ENCODE assay signal across 8 cellular contexts in the genomic region with DNA sequence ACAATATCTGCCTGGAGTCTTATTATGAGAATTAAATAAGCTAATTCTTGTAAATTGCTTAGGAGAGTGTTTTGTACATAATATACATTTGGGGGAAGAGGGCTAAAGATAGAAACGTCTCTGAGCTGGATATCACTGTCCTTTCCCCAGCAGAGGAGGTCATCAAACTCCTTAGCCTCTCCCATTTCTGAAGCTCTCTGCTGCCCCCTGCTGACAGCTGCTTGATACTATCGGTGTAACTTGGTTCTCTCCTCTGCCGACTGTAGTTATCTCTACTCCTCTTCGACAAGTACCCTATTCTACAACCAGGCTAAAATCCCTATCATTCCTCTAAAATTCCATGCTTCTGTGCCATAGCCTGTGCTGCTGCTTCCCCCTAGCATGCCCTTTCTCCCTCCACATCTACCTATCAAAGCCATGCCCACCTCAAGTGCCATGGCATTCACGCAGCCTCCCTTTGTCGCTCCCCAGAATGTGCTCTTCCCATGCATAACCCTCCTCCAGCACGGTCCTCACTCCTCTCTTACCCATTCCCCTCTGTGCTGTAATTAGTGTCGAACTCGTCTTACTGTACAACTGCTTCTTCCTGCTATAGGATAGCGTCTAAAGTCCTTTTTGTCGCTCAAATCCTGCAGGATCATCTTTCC.
A peak's percentile ranks its signal among the peaks of the same experiment; 100 is the strongest.
DNase-seq lines count a peak whose midpoint lies in the region; ATAC-seq and TF ChIP-seq lines count a peak whose summit lies in the region.

No MANE protein-coding gene starts in this region.

- TF ChIP-seq CTCF in WTC11 (IDR thresholded peaks at IDR 0.05), result peak; percentile 86

- H3K27ac ChIP-seq in caudate nucleus (ENCODE audit: low read depth, low read length), result no peak overlapping the region

- no peak overlapping the region for H3K27ac Mint-ChIP-seq in WTC11

- H3K9me3 Mint-ChIP-seq in WTC11, result no peaks in the 10 kb centered on the region

- ATAC-seq in GM18907 (IDR thresholded peaks at IDR 0.05; ENCODE audit: unreplicated experiment) (peak; percentile 97), HG03108 (IDR thresholded peaks at IDR 0.05; ENCODE audit: unreplicated experiment) (peak; percentile 85), WTC11 (peak; percentile 95)

- CTCF ChIA-PET in WTC11 (lab: Charles Lee), result interaction anchor here (0.6 to 2.0 kb wide), 23 partner anchors 8 to 1479 kb away, joined by 3 to 9 read pairs (median 4); a partner anchor contains a TSS

- H3K27me3 Mint-ChIP-seq in WTC11 (ENCODE audit: low read depth), result no peaks in the 10 kb centered on the region; the same call in 1 of the 2 replicates

- peaks cover 15% of the 10 kb centered on the region for H3K4me1 Mint-ChIP-seq in WTC11

- POLR2A ChIA-PET in WTC11 (lab: Charles Lee), result no interaction called here

- peak overlapping the region; percentile 38 for H3K4me3 Mint-ChIP-seq in WTC11

- H3K36me3 Mint-ChIP-seq in WTC11, result no peaks in the 10 kb centered on the region

- DNase-seq in AG20443 (ENCODE audit: low spot score) (peak; percentile 83), NCI-H2171 treated with DMSO at 0.1 percent for 48 hours (lab: John Stamatoyannopoulos, UW) (peak; percentile 71), WTC11 (ENCODE audit: low spot score) (peak; percentile 93), caudate nucleus (lab: John Stamatoyannopoulos, UW) (peak in 58 of 61 donors; percentile 1 to 89 (median 65)), kidney glomerular epithelial cell (lab: John Stamatoyannopoulos, UW) (peak; percentile 44)
- DNase-seq in stimulated activated CD4-positive, alpha-beta T cell treated with anti-CD3 and anti-CD28 coated beads, Interleukin-4, amount 100 ng/mL, for 1 hour, result peak; percentile 83

TF ChIP-seq in WTC11, 78 proteins besides CTCF, POLR2A, EP300 and RAD21:
- TF ChIP-seq NR1H2 (CRISPR knock-in tag; IDR thresholded peaks at IDR 0.05) (no peak), ZNF263 (CRISPR knock-in tag; IDR thresholded peaks at IDR 0.05; ENCODE audit: low read depth) (peak; percentile 58; the same call in 1 of the 2 replicates), KAT7 (CRISPR knock-in tag; IDR thresholded peaks at IDR 0.05; ENCODE audit: borderline replicate concordance) (no peak)
